ENCODE assay signal across 19 cellular contexts in the genomic region with DNA sequence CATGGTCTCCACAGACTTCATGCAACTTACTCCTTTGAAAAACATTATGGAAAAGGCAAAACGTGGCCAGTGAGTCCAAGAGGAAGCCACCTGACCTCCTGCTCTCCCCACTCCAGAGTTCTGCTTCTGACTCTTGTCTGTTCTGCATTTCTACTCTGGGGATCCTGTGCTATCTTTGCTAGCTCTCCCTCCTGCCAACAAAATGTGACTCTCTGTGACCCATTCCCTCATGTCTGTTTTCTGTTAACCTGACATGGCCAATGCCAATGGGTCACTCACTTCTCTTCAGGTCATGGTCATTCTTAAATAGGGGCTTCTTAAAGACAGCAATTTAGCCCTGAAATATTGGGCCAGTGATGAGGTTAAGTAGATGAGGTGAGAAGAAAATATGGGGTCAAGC.
"Had no signal": no experiment of that assay in that cellular context is flagged by ENCODE, and none has a peak within 500 bp of the region (broad histone marks: within the 10 kb centered on the region; RNA-seq: fewer than 3 reads in every experiment).

No MANE protein-coding gene starts in this region.

- H3K36me3 ChIP-seq: SJSA1 had no signal

- DNase-seq: KBM-7, MV-4-11, NCI-H1092, NCI-H1105 treated with DMSO at 0.1 percent for 48 hours, NCI-H1417 treated with DMSO at 0.1 percent for 48 hours, NCI-H146, NCI-H1930, NCI-H2107, NCI-H226, NCI-H446, NCI-H510A, NCI-H524 treated with DMSO at 0.1 percent for 48 hours, NCI-H69, NCI-H774, RPMI8226, SIG-M5 had no signal

- H3K9me3 ChIP-seq: SJSA1 had no signal

- H3K27ac ChIP-seq: HL-60, SJSA1, SK-N-MC had no signal

- H3K4me3 ChIP-seq: SJSA1, SK-N-MC had no signal

- H3K27me3 ChIP-seq: SJSA1 had no signal
